5 cellular contexts compared by ENCODE assay signal in the genomic region with DNA sequence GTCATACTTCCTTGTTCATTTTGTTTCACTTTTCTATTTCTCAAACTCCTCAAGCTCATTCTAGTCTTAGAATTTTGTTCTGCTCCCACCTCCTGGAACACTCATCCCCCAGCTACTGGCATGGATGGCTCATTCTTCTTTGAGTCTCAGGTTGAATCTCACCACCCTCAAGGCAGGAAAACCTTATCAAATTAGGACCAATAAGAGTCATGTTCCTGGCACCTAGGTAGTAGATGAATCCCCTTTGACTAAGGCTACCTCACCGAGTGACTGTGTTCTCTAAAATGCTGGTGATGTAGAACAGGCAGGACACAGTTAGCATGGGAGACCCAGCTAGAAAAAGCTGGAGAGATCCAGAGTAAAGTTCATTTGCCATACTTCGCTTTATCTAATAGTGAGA.
"Had no signal": no experiment of that assay in that cellular context is flagged by ENCODE, and none has a peak within 500 bp of the region (broad histone marks: within the 10 kb centered on the region; RNA-seq: fewer than 3 reads in every experiment).

No MANE protein-coding gene starts in this region.

- H3K4me3 ChIP-seq: GM23248, K562 had no signal

- DNase-seq: GM23248, H7, HCEC 1CT, IMR-90 had no signal

- H2AFZ ChIP-seq: GM23248 had no signal

- ATAC-seq: K562 had no signal

- H3K27ac ChIP-seq: GM23248 had no signal
